ENCODE assay signal across 8 cellular contexts in the genomic region with DNA sequence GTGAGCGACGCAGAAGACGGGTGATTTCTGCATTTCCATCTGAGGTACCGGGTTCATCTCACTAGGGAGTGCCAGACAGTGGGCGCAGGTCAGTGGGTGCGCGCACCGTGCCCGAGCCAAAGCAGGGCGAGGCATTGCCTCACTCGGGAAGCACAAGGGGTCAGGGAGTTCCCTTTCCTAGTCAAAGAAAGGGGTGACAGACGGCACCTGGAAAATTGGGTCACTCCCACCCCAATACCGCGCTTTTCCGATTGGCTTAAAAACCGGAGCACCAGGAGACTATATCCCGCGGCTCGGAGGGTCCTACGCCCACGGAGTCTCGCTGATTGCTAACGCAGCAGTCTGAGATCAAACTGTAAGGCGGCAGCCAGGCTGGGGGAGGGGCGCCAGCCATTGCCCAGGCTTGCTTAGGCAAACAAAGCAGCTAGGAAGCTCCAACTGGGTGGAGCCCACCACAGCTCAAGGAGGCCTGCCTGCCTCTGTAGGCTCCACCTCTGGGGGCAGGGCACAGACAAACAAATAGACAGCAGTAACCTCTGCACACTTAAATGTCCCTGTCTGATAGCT. TPM values are rescaled to one million over a fixed set of nuclear protein-coding genes. Genes with fewer than 3 reads are reported as not detected.
DNase-seq lines count a peak whose midpoint lies in the region; TF ChIP-seq lines count a peak whose summit lies in the region.
"Not testable (repeated sequence)": the region's sequence is repeated elsewhere in the genome, so short reads cannot be mapped to it uniquely, and the experiment has no call there.

No MANE protein-coding gene starts in this region.

- CTCF ChIA-PET in A673 (lab: Charles Lee): not testable (repeated sequence)

- WGBS in adrenal gland, 4 donors: 0 to 6% (median 3%) methylated on average over 3 to 25 of the region's 25 CpGs

- not testable (repeated sequence) for H3K9me3 ChIP-seq in A673 (ENCODE audit: low read depth, low read length, poor library complexity, severe bottlenecking); HAP-1; adrenal gland (replicated peaks in 1 of 3); mucosa of stomach (ENCODE audit: control insufficient read depth, low read length)

- H3K4me3 ChIP-seq in A673 (ENCODE audit: low read depth, low read length, poor library complexity, severe bottlenecking) (peak overlapping the region; percentile 51), HAP-1 (peak overlapping the region; percentile 41), adrenal gland (peak overlapping the region in 2 of 4 donors; percentile 67 to 88), foreskin fibroblast (ENCODE audit: low read depth in 1 of 2, low read length in 2 of 2) (peak overlapping the region; percentile 56 to 59)
- not testable (repeated sequence) for H3K4me3 ChIP-seq in mucosa of stomach (ENCODE audit: low read length)

- TF ChIP-seq POLR2A in adrenal gland (IDR thresholded peaks at IDR 0.05): peak in 1 of 2 donors; percentile 67

- H3K27ac ChIP-seq in A673 (ENCODE audit: low read depth, low read length, poor library complexity, severe bottlenecking) (peak overlapping the region; percentile 70), adrenal gland (peak overlapping the region in 4 of 5 donors; percentile 62 to 92 (median 85))

- H3K9ac ChIP-seq in mucosa of stomach (ENCODE audit: low read length): peak overlapping the region; percentile 72

- not testable (repeated sequence) for H3K27me3 ChIP-seq in A673 (replicated peaks; ENCODE audit: insufficient read depth, low read depth, low read length, poor library complexity); HAP-1 (ENCODE audit: low read depth); adrenal gland; mucosa of stomach (ENCODE audit: control insufficient read depth, insufficient read depth, low read length)

- in situ Hi-C loops in HAP-1 (cut with MboI; ENCODE audit: low sequenced_read_pairs): not testable (repeated sequence)

- H3K4me1 ChIP-seq in A673 (ENCODE audit: insufficient read depth, low read length, poor library complexity, severe bottlenecking); HAP-1; adrenal gland (replicated peaks in 1 of 2); mucosa of stomach (ENCODE audit: control insufficient read depth, insufficient read depth, low read length): not testable (repeated sequence)

- H3K36me3 ChIP-seq in A673 (ENCODE audit: insufficient read depth, low read length, poor library complexity, severe bottlenecking); HAP-1 (replicated peaks); adrenal gland (replicated peaks in 1 of 2); mucosa of stomach (ENCODE audit: control insufficient read depth, insufficient read depth, low read length): not testable (repeated sequence)

- TF ChIP-seq CTCF in A673 (conservative IDR thresholded peaks at IDR 0.05; ENCODE audit: low read depth, low read length); foreskin fibroblast (IDR thresholded peaks at IDR 0.05; ENCODE audit: low read depth, low read length): not testable (repeated sequence)
- peak in 2 of 6 experiments; percentile 14 to 21 for TF ChIP-seq CTCF in adrenal gland (IDR thresholded peaks at IDR 0.05)

- intact Hi-C loops in A673 (cut with micrococcal nuclease; ENCODE audit: unreplicated experiment); adrenal gland (cut with DNase I): not testable (repeated sequence)

- DNase-seq in A673 (ENCODE audit: low spot score) (peak; percentile 84), HAP-1 (ENCODE audit: low spot score in 2 of 2) (peak; percentile 51 to 94), NCI-H460 (ENCODE audit: extremely low read depth, low read depth) (peak; percentile 28), adrenal gland (peak; percentile 69 to 93 (median 85)), foreskin fibroblast (peak; percentile 40 to 75)
- peak in 3 of 4 experiments; percentile 19 to 46 (median 24) for DNase-seq in activated CD4-positive, CD25-positive, alpha-beta regulatory T cell (lab: John Stamatoyannopoulos, UW)
- DNase-seq in stimulated activated CD4-positive, alpha-beta T cell treated with anti-CD3 and anti-CD28 coated beads, Interleukin-2, amount 100 ng/mL, for 48 hours: peak; percentile 38 to 43

- TSS peak; percentile 51 for BruUV-seq in A673 (replicated peaks; lab: Mats Ljungman, UMichigan)

- POLR2A ChIA-PET in A673 (lab: Charles Lee; ENCODE audit: low non-redundant PET): not testable (repeated sequence)

RNA-seq across cellular contexts. Expression of a gene that starts 23.9 kb away (rescaled TPM):
- total RNA-seq in A673 (2021) (16.4 and 17.1 TPM in 2 replicates), adrenal gland (10 to 100 TPM in 5 of 8 donors, 1 to 10 TPM in 3; 5.1 to 24.7 (median 12.9) TPM)
- total RNA-seq in NCI-H460 (2014; rRNA removed; shearing (Covaris generic)): 7.3 and 10.5 TPM in 2 replicates
- 8.3 and 18.4 TPM in 2 replicates for polyA plus RNA-seq in NCI-H460 (2014; cell fraction: nucleus; rRNA removed)
- polyA plus RNA-seq in adrenal gland: 10 to 100 TPM; 14.9 to 33.3 (median 24.7) TPM

RNA-seq across cellular contexts. Expression of a gene that starts 31.7 kb away (rescaled TPM):
- total RNA-seq in A673 (2021) (30.0 and 30.2 TPM in 2 replicates), adrenal gland (10 to 100 TPM in 4 of 8 donors, 1 to 10 TPM in 4; 2.5 to 21.0 (median 10.0) TPM)
- 18.4 and 20.4 TPM in 2 replicates for total RNA-seq in NCI-H460 (2014; rRNA removed; shearing (Covaris generic))
- polyA plus RNA-seq in NCI-H460 (2014; cell fraction: nucleus; rRNA removed): 10.6 and 18.1 TPM in 2 replicates
- 10 to 100 TPM in 1 of 3 donors, 1 to 10 TPM in 2; 1.6 to 10.9 (median 2.1) TPM for polyA plus RNA-seq in adrenal gland

Comparison
In these comparisons a context has a peak if more than half of its experiments do, and no peak if none do; other contexts are left out.
1. DNase-seq: peak in every context shown above with its lines; median percentile 85 in adrenal gland; 84 in A673; 72 in HAP-1; 58 in foreskin fibroblast; 40 in stimulated activated CD4-positive, alpha-beta T cell treated with anti-CD3 and anti-CD28 coated beads, Interleukin-2, amount 100 ng/mL, for 48 hours; 28 in NCI-H460; 24 in activated CD4-positive, CD25-positive, alpha-beta regulatory T cell.